Comparison of ENCODE assay signal across 20 cellular contexts in genomic region chr5:10420468-10420867, GRCh38. TPM values are rescaled to one million over a fixed set of nuclear protein-coding genes. Genes with fewer than 3 reads are reported as not detected.
DNase-seq lines count a peak whose midpoint lies in the region; ATAC-seq, FAIRE-seq and TF ChIP-seq lines count a peak whose summit lies in the region.
"Had no signal": no experiment of that assay in that cellular context is flagged by ENCODE, and none has a peak within 500 bp of the region (broad histone marks: within the 10 kb centered on the region; RNA-seq: fewer than 3 reads in every experiment).

No MANE protein-coding gene starts in this region.

- whole genome bisulfite sequencing in A549 (ENCODE audit: missing lambda C conversion rate) = 95% methylated on average over 2 of the region's 2 CpGs
- WGBS in mesenchymal stem cell = 96% methylated on average over 2 of the region's 2 CpGs
- WGBS in smooth muscle cell (ENCODE audit: low lambda C conversion rate) = 98% methylated on average over 2 of the region's 2 CpGs
- 75 to 82% (median 79%) methylated on average over 2 of the region's 2 CpGs for WGBS in ovary, 3 donors

- H3K27me3 Mint-ChIP-seq in GM23338 (ENCODE audit: insufficient read depth, low read depth, poor library complexity) = no peaks in the 10 kb centered on the region
- no peaks in the 10 kb centered on the region for H3K27me3 Mint-ChIP-seq in activated T-helper 1 cell treated with anti-CD3 and anti-CD28 coated beads, Interleukin-12 subunit alpha, Interleukin-12 subunit beta, Interleukin-2, Interleukin-4 antibody, amounts not matched to agents 30 ng/mL and 10 ng/mL and 1 ng/mL, durations not matched to agents 14 hours and 24 hours and 36 hours (ENCODE audit: insufficient read depth)
- H3K27me3 Mint-ChIP-seq: activated CD4-positive, alpha-beta T cell treated with anti-CD3 and anti-CD28 coated beads, Interleukin-2, amount 10 ng/mL, durations not matched to agents 7 days and 5 days had no signal

- no peak overlapping the region for H2BK12ac ChIP-seq in mesenchymal stem cell (ENCODE audit: low read length in 2 of 2)

- CTCF ChIA-PET in A549 (lab: Yijun Ruan, JAX) = interaction anchor here (2.2 kb wide), 1 partner anchor 140 kb away, joined by 6 read pairs; no protein-coding TSS in a partner anchor

- peak overlapping the region; percentile 9 for H2AK5ac ChIP-seq in mesenchymal stem cell (ENCODE audit: low read length, severe bottlenecking)

- H2AFZ ChIP-seq in GM23338 = no peak overlapping the region
- no peak overlapping the region for H2AFZ ChIP-seq in mesenchymal stem cell (ENCODE audit: low read depth, low read length)
- no peak overlapping the region for H2AFZ ChIP-seq in smooth muscle cell (ENCODE audit: low read depth)

- H3K27ac ChIP-seq in A549 (peak overlapping the region; percentile 77 to 86), GM23338 (ENCODE audit: low read depth) (no peak overlapping the region), mesenchymal stem cell (ENCODE audit: low read length, poor library complexity, severe bottlenecking) (no peak overlapping the region), smooth muscle cell (ENCODE audit: low read depth) (no peak overlapping the region), ovary (no peak overlapping the region), right atrium auricular region (no peak overlapping the region)
- H3K27ac ChIP-seq: epithelial cell of prostate had no signal

- DNase-seq in A549 (ENCODE audit: low read depth in 1 of 2, low spot score in 1 of 2) = no peak
- no peak for DNase-seq in GM23338 (ENCODE audit: low spot score)
- DNase-seq in activated T-helper 1 cell treated with anti-CD3 and anti-CD28 coated beads, Interleukin-12 subunit alpha, Interleukin-12 subunit beta, Interleukin-2, Interleukin-4 antibody, amounts not matched to agents 30 ng/mL and 10 ng/mL and 1 ng/mL, durations not matched to agents 14 hours and 24 hours and 36 hours (ENCODE audit: low spot score) = no peak
- no peak for DNase-seq in mesenchymal stem cell
- no peak for DNase-seq in NOMO-1 treated with DMSO at 0.1 percent for 48 hours (lab: John Stamatoyannopoulos, UW; ENCODE audit: unreplicated experiment)
- no peak for DNase-seq in smooth muscle cell (lab: John Stamatoyannopoulos, UW; ENCODE audit: unreplicated experiment)
- no peak for DNase-seq in ovary
- DNase-seq in right atrium auricular region (ENCODE audit: low spot score) = no peak
- DNase-seq: activated CD4-positive, alpha-beta T cell treated with anti-CD3 and anti-CD28 coated beads, Interleukin-2, amount 10 ng/mL, durations not matched to agents 7 days and 5 days; activated naive CD4-positive, alpha-beta T cell treated with anti-CD3 and anti-CD28 coated beads, Interleukin-2, amount 50 U/mL, for 16 hours; dermis blood vessel endothelial cell; foreskin fibroblast; hippocampal formation; mammary epithelial cell; NCI-H1930; NCI-H446 treated with DMSO at 0.1 percent for 48 hours; spleen; stimulated activated CD4-positive, alpha-beta T cell treated with anti-CD3 and anti-CD28 coated beads, Interleukin-4, amount 100 ng/mL, for 4 hours had no signal

- H3K4me3 Mint-ChIP-seq in GM23338 = no peak overlapping the region
- no peak overlapping the region for H3K4me3 Mint-ChIP-seq in activated T-helper 1 cell treated with anti-CD3 and anti-CD28 coated beads, Interleukin-12 subunit alpha, Interleukin-12 subunit beta, Interleukin-2, Interleukin-4 antibody, amounts not matched to agents 30 ng/mL and 10 ng/mL and 1 ng/mL, durations not matched to agents 14 hours and 24 hours and 36 hours
- H3K4me3 Mint-ChIP-seq: activated CD4-positive, alpha-beta T cell treated with anti-CD3 and anti-CD28 coated beads, Interleukin-2, amount 10 ng/mL, durations not matched to agents 7 days and 5 days; nephron had no signal

- peaks cover 53% of the 10 kb centered on the region for H3K36me3 ChIP-seq in GM23338 (ENCODE audit: insufficient read depth)
- H3K36me3 ChIP-seq in mesenchymal stem cell (ENCODE audit: control insufficient read depth in 1 of 2, insufficient read depth in 2 of 2, low read depth in 1 of 2, low read length in 2 of 2) = peaks cover 24 to 93% of the 10 kb centered on the region in 2 experiments
- H3K36me3 ChIP-seq in smooth muscle cell (ENCODE audit: low read depth) = peaks cover 19% of the 10 kb centered on the region
- H3K36me3 ChIP-seq in ovary = no peaks in the 10 kb centered on the region
- H3K36me3 ChIP-seq in right atrium auricular region = peaks cover 78% of the 10 kb centered on the region

- ATAC-seq in A549 (no peak), GM23338 (no peak)

- H3K4me1 Mint-ChIP-seq in GM23338 = peaks cover 19% of the 10 kb centered on the region
- peaks cover 20% of the 10 kb centered on the region for H3K4me1 Mint-ChIP-seq in activated T-helper 1 cell treated with anti-CD3 and anti-CD28 coated beads, Interleukin-12 subunit alpha, Interleukin-12 subunit beta, Interleukin-2, Interleukin-4 antibody, amounts not matched to agents 30 ng/mL and 10 ng/mL and 1 ng/mL, durations not matched to agents 14 hours and 24 hours and 36 hours (ENCODE audit: low read depth)
- H3K4me1 Mint-ChIP-seq: nephron had no signal

- no peak overlapping the region for H4K91ac ChIP-seq in mesenchymal stem cell (ENCODE audit: low read length)

- H4K20me1 ChIP-seq in GM23338 (replicated peaks; ENCODE audit: insufficient read depth) = no peaks in the 10 kb centered on the region
- peaks cover 24% of the 10 kb centered on the region for H4K20me1 ChIP-seq in smooth muscle cell (ENCODE audit: low read depth)

- no peak overlapping the region for H3K23ac ChIP-seq in mesenchymal stem cell (ENCODE audit: low read length in 2 of 2)

- peak overlapping the region; percentile 77; the same call in 1 of the 2 replicates for H3K27ac Mint-ChIP-seq in GM23338
- peak overlapping the region; percentile 2 for H3K27ac Mint-ChIP-seq in activated T-helper 1 cell treated with anti-CD3 and anti-CD28 coated beads, Interleukin-12 subunit alpha, Interleukin-12 subunit beta, Interleukin-2, Interleukin-4 antibody, amounts not matched to agents 30 ng/mL and 10 ng/mL and 1 ng/mL, durations not matched to agents 14 hours and 24 hours and 36 hours
- H3K27ac Mint-ChIP-seq: activated CD4-positive, alpha-beta T cell treated with anti-CD3 and anti-CD28 coated beads, Interleukin-2, amount 10 ng/mL, durations not matched to agents 7 days and 5 days had no signal

- H4K8ac ChIP-seq in mesenchymal stem cell (ENCODE audit: low read length) = no peak overlapping the region

- POLR2A ChIA-PET in A549 (lab: Yijun Ruan, JAX) = no interaction called here

- peaks cover 43% of the 10 kb centered on the region for H3K36me3 Mint-ChIP-seq in GM23338 (ENCODE audit: low read depth)
- peaks cover 66% of the 10 kb centered on the region for H3K36me3 Mint-ChIP-seq in activated T-helper 1 cell treated with anti-CD3 and anti-CD28 coated beads, Interleukin-12 subunit alpha, Interleukin-12 subunit beta, Interleukin-2, Interleukin-4 antibody, amounts not matched to agents 30 ng/mL and 10 ng/mL and 1 ng/mL, durations not matched to agents 14 hours and 24 hours and 36 hours (ENCODE audit: low read depth)

- H3K4ac ChIP-seq in mesenchymal stem cell (ENCODE audit: low read depth in 1 of 2, low read length in 2 of 2) = no peak overlapping the region

- no peak overlapping the region for H2BK5ac ChIP-seq in mesenchymal stem cell (ENCODE audit: low read depth, low read length, poor library complexity, severe bottlenecking)

- no peak overlapping the region for H2BK120ac ChIP-seq in mesenchymal stem cell (ENCODE audit: low read depth, low read length)

- H3K4me1 ChIP-seq in A549 = peaks cover 21% of the 10 kb centered on the region
- peaks cover 15% of the 10 kb centered on the region for H3K4me1 ChIP-seq in GM23338 (ENCODE audit: insufficient read depth)
- peaks cover 4% of the 10 kb centered on the region for H3K4me1 ChIP-seq in mesenchymal stem cell (ENCODE audit: control insufficient read depth, insufficient read depth, low read depth, low read length)
- no peaks in the 10 kb centered on the region for H3K4me1 ChIP-seq in smooth muscle cell (ENCODE audit: low read depth)
- H3K4me1 ChIP-seq in ovary (ENCODE audit: insufficient read depth) = no peaks in the 10 kb centered on the region
- peaks cover 0 to 17% of the 10 kb centered on the region in 2 donors for H3K4me1 ChIP-seq in right atrium auricular region

- peaks cover 33% of the 10 kb centered on the region for H3K79me1 ChIP-seq in mesenchymal stem cell (replicated peaks; ENCODE audit: low read length, poor library complexity, severe bottlenecking)

- H3K4me3 ChIP-seq in A549 (no peak overlapping the region), GM23338 (no peak overlapping the region), mesenchymal stem cell (ENCODE audit: insufficient read depth in 1 of 2, low read depth in 1 of 2, low read length in 2 of 2) (no peak overlapping the region), smooth muscle cell (no peak overlapping the region), ovary (no peak overlapping the region), right atrium auricular region (no peak overlapping the region)
- H3K4me3 ChIP-seq: spleen had no signal

- H3K9me3 ChIP-seq in A549 (no peaks in the 10 kb centered on the region), mesenchymal stem cell (ENCODE audit: control insufficient read depth, low read length) (no peaks in the 10 kb centered on the region), smooth muscle cell (replicated peaks; ENCODE audit: low read depth) (no peaks in the 10 kb centered on the region), ovary (no peaks in the 10 kb centered on the region), right atrium auricular region (no peaks in the 10 kb centered on the region)
- H3K9me3 ChIP-seq: spleen had no signal

- no peak for FAIRE-seq in A549 (lab: Jason Lieb, UNC)

- no peak overlapping the region for H3K14ac ChIP-seq in mesenchymal stem cell (ENCODE audit: low read length in 2 of 2)

- TF ChIP-seq RAD21 in A549 (conservative IDR thresholded peaks at IDR 0.05 in 1 of 2, IDR thresholded peaks at IDR 0.05 in 1 of 2) = no peak

- intact Hi-C loops in activated T-helper 1 cell treated with anti-CD3 and anti-CD28 coated beads, Interleukin-12 subunit alpha, Interleukin-12 subunit beta, Interleukin-2, Interleukin-4 antibody, amounts not matched to agents 30 ng/mL and 10 ng/mL and 1 ng/mL, durations not matched to agents 14 hours and 24 hours and 36 hours (cut with micrococcal nuclease) = no loop called here
- intact Hi-C loops in ovary (cut with DNase I) = loop anchor here in 2 of 4 donors (10.0 kb wide), 1 partner anchor 136 kb away; no protein-coding TSS in a partner anchor

- H3K4me2 ChIP-seq in A549 (peak overlapping the region; percentile 48), GM23338 (no peak overlapping the region), mesenchymal stem cell (ENCODE audit: low read length, poor library complexity, severe bottlenecking) (no peak overlapping the region), smooth muscle cell (no peak overlapping the region)

- no peaks in the 10 kb centered on the region for H3K9me2 ChIP-seq in GM23338 (ENCODE audit: insufficient read depth)

- H3K9ac ChIP-seq in mesenchymal stem cell (ENCODE audit: low read length) = peak overlapping the region; percentile 36
- H3K9ac ChIP-seq in smooth muscle cell (ENCODE audit: low read depth) = no peak overlapping the region

- TF ChIP-seq EP300 in A549 (IDR thresholded peaks at IDR 0.05) = no peak
- no peak for TF ChIP-seq EP300 in ovary (IDR thresholded peaks at IDR 0.05)

- H3K79me2 ChIP-seq in GM23338 (replicated peaks; ENCODE audit: insufficient read depth) (no peaks in the 10 kb centered on the region), smooth muscle cell (ENCODE audit: low read depth) (no peaks in the 10 kb centered on the region)

- H3F3A ChIP-seq in GM23338 (replicated peaks; ENCODE audit: low read depth) (no peaks in the 10 kb centered on the region), smooth muscle cell (ENCODE audit: low read depth) (no peaks in the 10 kb centered on the region)

- no peaks in the 10 kb centered on the region for H3K27me3 ChIP-seq in GM23338 (ENCODE audit: insufficient read depth)
- H3K27me3 ChIP-seq in mesenchymal stem cell (ENCODE audit: control insufficient read depth in 1 of 2, insufficient read depth in 1 of 2, low read length in 2 of 2) = no peaks in the 10 kb centered on the region
- no peaks in the 10 kb centered on the region for H3K27me3 ChIP-seq in smooth muscle cell (ENCODE audit: low read depth)
- no peaks in the 10 kb centered on the region for H3K27me3 ChIP-seq in ovary
- H3K27me3 ChIP-seq in right atrium auricular region = no peaks in the 10 kb centered on the region
- H3K27me3 ChIP-seq: spleen had no signal

- TF ChIP-seq CTCF in A549 (IDR thresholded peaks at IDR 0.05) (no peak), GM23338 (conservative IDR thresholded peaks at IDR 0.05; ENCODE audit: low read depth in 2 of 2) (no peak), smooth muscle cell (IDR thresholded peaks at IDR 0.05; ENCODE audit: borderline replicate concordance, insufficient read depth, poor library complexity, severe bottlenecking) (no peak), ovary (IDR thresholded peaks at IDR 0.05) (no peak), right atrium auricular region (IDR thresholded peaks at IDR 0.05) (no peak)

- H2BK15ac ChIP-seq in mesenchymal stem cell (ENCODE audit: low read depth, poor library complexity, severe bottlenecking) = no peak overlapping the region

- H3K18ac ChIP-seq in mesenchymal stem cell (ENCODE audit: low read depth in 1 of 2, low read length in 2 of 2) = no peak overlapping the region

- no peaks in the 10 kb centered on the region for H3K9me3 Mint-ChIP-seq in GM23338
- H3K9me3 Mint-ChIP-seq in activated T-helper 1 cell treated with anti-CD3 and anti-CD28 coated beads, Interleukin-12 subunit alpha, Interleukin-12 subunit beta, Interleukin-2, Interleukin-4 antibody, amounts not matched to agents 30 ng/mL and 10 ng/mL and 1 ng/mL, durations not matched to agents 14 hours and 24 hours and 36 hours = no peaks in the 10 kb centered on the region
- H3K9me3 Mint-ChIP-seq: activated CD4-positive, alpha-beta T cell treated with anti-CD3 and anti-CD28 coated beads, Interleukin-2, amount 10 ng/mL, durations not matched to agents 7 days and 5 days; nephron had no signal

- TF ChIP-seq POLR2A in A549 (IDR thresholded peaks at IDR 0.05; ENCODE audit: low read length) (no peak), ovary (IDR thresholded peaks at IDR 0.05) (no peak)

RNA-seq across cellular contexts. Expression of gene ROPN1L, which starts 21.2 kb away (rescaled TPM):
- polyA plus RNA-seq in A549 (2011; rRNA removed) (1.4 and 1.5 TPM in 2 replicates), A549 (2017; fragmentation: RNase III; extraction: RNeasy Plus Mini Kit Qiagen cat#74134 plus additional on column Dnase treatment) (0.83 to 1.3 TPM (median 1.3 TPM) in 3 replicates), GM23338 (2016; fragmentation: Nextera tagmentation; extraction: Ambion mirVana) (0.57 TPM in 1 of 2 replicates, not detected in the other), smooth muscle cell (0.78 TPM in 1 of 2 replicates, not detected in the other), ovary (under 1 TPM in 1 of 2 donors, not detected in 1; 0.30 TPM)
- polyA plus RNA-seq in A549 (2012; cell fraction: cytosol; rRNA removed) = 3.6 and 3.8 TPM in 2 replicates
- 2.6 and 3.4 TPM in 2 replicates for polyA plus RNA-seq in A549 (2012; cell fraction: nucleus; rRNA removed)
- 0.37 and 0.73 TPM in 2 replicates for polyA minus RNA-seq in A549 (2011; rRNA and poly(A)+ RNA removed)
- total RNA-seq in GM23338 (2014; rRNA removed; shearing (Covaris generic)) = 1.0 TPM in 1 of 2 replicates, not detected in the other
- 0.16 and 0.20 TPM in 2 replicates for total RNA-seq in activated T-helper 1 cell treated with anti-CD3 and anti-CD28 coated beads, Interleukin-12 subunit alpha, Interleukin-12 subunit beta, Interleukin-2, Interleukin-4 antibody, amounts not matched to agents 30 ng/mL and 10 ng/mL and 1 ng/mL, durations not matched to agents 14 hours and 24 hours and 36 hours
- polyA plus RNA-seq in mesenchymal stem cell (2013, experiment 1 of 2) = 0.43 TPM
- 0.29 TPM for polyA plus RNA-seq in mesenchymal stem cell (2013, experiment 2 of 2)
- total RNA-seq in smooth muscle cell (0.63 and 3.0 TPM in 2 replicates), ovary (10 to 100 TPM in 1 of 7 donors, 1 to 10 TPM in 4, not detected in 2; 1.2 to 51.9 (median 3.0) TPM), right atrium auricular region (1 to 10 TPM in 1 of 2 donors, not detected in 1; 2.2 TPM)

Comparison
In these comparisons a context has a peak if more than half of its experiments do, and no peak if none do; other contexts are left out.
1. H3K27ac ChIP-seq: peak in A549 (2 of 2); none in GM23338 (single experiment), mesenchymal stem cell (single experiment), smooth muscle cell (single experiment), ovary (0 of 2) and right atrium auricular region (0 of 2).